ENCODE assay signal across 10 cellular contexts in the genomic region with DNA sequence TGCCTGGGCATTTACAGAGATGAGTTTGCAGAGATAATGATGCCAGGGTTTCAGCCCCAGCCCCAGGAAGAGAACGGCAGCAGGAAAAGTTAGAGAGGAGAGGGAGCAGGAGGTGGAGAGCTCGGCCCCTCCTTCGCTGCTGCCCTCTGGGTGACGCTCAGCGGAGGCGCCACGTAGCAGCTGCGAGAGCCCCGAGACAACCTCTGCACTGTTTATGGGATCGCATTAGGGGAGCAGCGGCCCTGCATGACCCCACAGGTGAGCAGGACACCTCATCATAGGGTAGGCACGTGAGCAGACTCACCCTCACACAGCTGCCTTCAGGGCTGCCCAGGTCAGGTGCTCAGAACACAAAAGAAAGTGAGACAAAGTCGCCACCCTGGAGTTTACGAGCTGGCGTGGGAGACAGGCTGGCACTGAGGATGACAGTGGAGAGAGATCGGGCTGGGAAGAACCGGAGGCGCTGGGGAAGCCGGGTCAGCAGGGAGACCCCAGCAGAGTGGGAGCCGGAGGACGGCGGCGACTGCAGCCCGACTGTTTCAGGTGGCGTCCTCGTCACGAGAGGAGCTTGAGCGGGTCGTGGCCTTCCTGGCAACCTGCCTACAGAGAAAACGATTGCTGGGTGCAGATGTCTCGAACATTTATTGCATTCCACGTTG.
DNase-seq lines count a peak whose midpoint lies in the region; ATAC-seq and TF ChIP-seq lines count a peak whose summit lies in the region.
"Had no signal": no experiment of that assay in that cellular context is flagged by ENCODE, and none has a peak within 500 bp of the region (broad histone marks: within the 10 kb centered on the region; RNA-seq: fewer than 3 reads in every experiment).

No MANE protein-coding gene starts in this region.

- no peak overlapping the region for H3K4me3 ChIP-seq in GM23338
- H3K4me3 ChIP-seq in smooth muscle cell: peak overlapping the region; percentile 21
- H3K4me3 ChIP-seq: HAP-1 had no signal

- H3K9me2 ChIP-seq in GM23338 (ENCODE audit: insufficient read depth): no peaks in the 10 kb centered on the region

- 53% methylated on average over 32 of the region's 32 CpGs for WGBS in smooth muscle cell (ENCODE audit: low lambda C conversion rate)

- H2AFZ ChIP-seq in GM23338 (peak overlapping the region; percentile 63; the same call in 1 of the 2 replicates), smooth muscle cell (ENCODE audit: low read depth) (peak overlapping the region; percentile 37)

- 0 out of 2 replicates have a peak, but pooled peaks cover 4% of the 10 kb centered on the region for H3K4me1 ChIP-seq in GM23338 (ENCODE audit: insufficient read depth)
- no peaks in the 10 kb centered on the region for H3K4me1 ChIP-seq in smooth muscle cell (ENCODE audit: low read depth)
- H3K4me1 ChIP-seq: HAP-1 had no signal

- no peaks in the 10 kb centered on the region; the same call in 1 of the 3 replicates for H3K9me3 Mint-ChIP-seq in GM23338

- no peak overlapping the region for H3K27ac ChIP-seq in GM23338 (ENCODE audit: low read depth)
- peak overlapping the region; percentile 75 for H3K27ac ChIP-seq in smooth muscle cell (ENCODE audit: low read depth)
- H3K27ac ChIP-seq: neutrophil had no signal

- peaks cover 27% of the 10 kb centered on the region for H3K4me1 Mint-ChIP-seq in GM23338

- H3K36me3 ChIP-seq in GM23338 (ENCODE audit: insufficient read depth) (no peaks in the 10 kb centered on the region), smooth muscle cell (ENCODE audit: low read depth) (no peaks in the 10 kb centered on the region)
- H3K36me3 ChIP-seq: HAP-1, neutrophil had no signal

- no peak for TF ChIP-seq CTCF in GM23338 (conservative IDR thresholded peaks at IDR 0.05; ENCODE audit: low read depth in 2 of 2)
- TF ChIP-seq CTCF in smooth muscle cell (IDR thresholded peaks at IDR 0.05; ENCODE audit: borderline replicate concordance, insufficient read depth, poor library complexity, severe bottlenecking): no peak

- H3K36me3 Mint-ChIP-seq in GM23338 (ENCODE audit: low read depth): no peaks in the 10 kb centered on the region

- H3K79me2 ChIP-seq in GM23338 (replicated peaks; ENCODE audit: insufficient read depth) (no peaks in the 10 kb centered on the region), smooth muscle cell (ENCODE audit: low read depth) (no peaks in the 10 kb centered on the region)

- H3K9me3 ChIP-seq in smooth muscle cell (replicated peaks; ENCODE audit: low read depth): no peaks in the 10 kb centered on the region
- H3K9me3 ChIP-seq: HAP-1, neutrophil had no signal

- peaks cover 14% of the 10 kb centered on the region for H3K27me3 Mint-ChIP-seq in GM23338 (ENCODE audit: insufficient read depth, low read depth, poor library complexity)

- ATAC-seq in GM23338: peak; percentile 77
- ATAC-seq: stimulated activated naive CD8-positive, alpha-beta T cell treated with anti-CD3 and anti-CD28 coated beads, Interleukin-15, Interleukin-2, amounts not matched to agents 100 U/mL and 50 U/mL, for 24 hours had no signal

- H3K4me2 ChIP-seq in GM23338 (no peak overlapping the region), smooth muscle cell (peak overlapping the region; percentile 74)

- peak overlapping the region; percentile 67 for H3K9ac ChIP-seq in smooth muscle cell (ENCODE audit: low read depth)

- H3F3A ChIP-seq in GM23338 (replicated peaks; ENCODE audit: low read depth): no peaks in the 10 kb centered on the region
- no peaks in the 10 kb centered on the region for H3F3A ChIP-seq in smooth muscle cell (ENCODE audit: low read depth)

- H4K20me1 ChIP-seq in GM23338 (replicated peaks; ENCODE audit: insufficient read depth) (no peaks in the 10 kb centered on the region), smooth muscle cell (ENCODE audit: low read depth) (no peaks in the 10 kb centered on the region)

- DNase-seq in GM23338 (ENCODE audit: low spot score) (no peak), NCI-H774 (lab: John Stamatoyannopoulos, UW) (peak; percentile 28), kidney tubule cell (ENCODE audit: low spot score) (peak; percentile 84), smooth muscle cell (lab: John Stamatoyannopoulos, UW; ENCODE audit: unreplicated experiment) (no peak), COLO829 (ENCODE audit: low spot score) (no peak), HK-2 (ENCODE audit: unreplicated experiment) (no peak)
- DNase-seq in activated naive CD4-positive, alpha-beta T cell treated with anti-CD3 and anti-CD28 coated beads, Interleukin-2, amount 50 U/mL, for 16 hours: no peak
- DNase-seq: stimulated activated naive CD8-positive, alpha-beta T cell treated with anti-CD3 and anti-CD28 coated beads, Interleukin-15, Interleukin-2, amounts not matched to agents 100 U/mL and 50 U/mL, for 24 hours had no signal

- H3K4me3 Mint-ChIP-seq in GM23338: no peak overlapping the region

- H3K27ac Mint-ChIP-seq in GM23338: no peak overlapping the region; the same call in 1 of the 2 replicates

- H3K27me3 ChIP-seq in GM23338 (ENCODE audit: insufficient read depth): no peaks in the 10 kb centered on the region
- H3K27me3 ChIP-seq in smooth muscle cell (ENCODE audit: low read depth): no peaks in the 10 kb centered on the region

TF ChIP-seq in GM23338, 12 proteins besides CTCF, POLR2A, EP300 and RAD21 (continues in another document):
- TF ChIP-seq ZNF331 (CRISPR knock-in tag; IDR thresholded peaks at IDR 0.05; ENCODE audit: low read depth): no peak
- TF ChIP-seq NANOG (IDR thresholded peaks at IDR 0.05; ENCODE audit: borderline replicate concordance): no peak
- TF ChIP-seq STAT1 (IDR thresholded peaks at IDR 0.05; ENCODE audit: unreplicated experiment): no peak
- no peak for TF ChIP-seq JUNB (IDR thresholded peaks at IDR 0.05; ENCODE audit: unreplicated experiment)
- TF ChIP-seq, protein P1, sequence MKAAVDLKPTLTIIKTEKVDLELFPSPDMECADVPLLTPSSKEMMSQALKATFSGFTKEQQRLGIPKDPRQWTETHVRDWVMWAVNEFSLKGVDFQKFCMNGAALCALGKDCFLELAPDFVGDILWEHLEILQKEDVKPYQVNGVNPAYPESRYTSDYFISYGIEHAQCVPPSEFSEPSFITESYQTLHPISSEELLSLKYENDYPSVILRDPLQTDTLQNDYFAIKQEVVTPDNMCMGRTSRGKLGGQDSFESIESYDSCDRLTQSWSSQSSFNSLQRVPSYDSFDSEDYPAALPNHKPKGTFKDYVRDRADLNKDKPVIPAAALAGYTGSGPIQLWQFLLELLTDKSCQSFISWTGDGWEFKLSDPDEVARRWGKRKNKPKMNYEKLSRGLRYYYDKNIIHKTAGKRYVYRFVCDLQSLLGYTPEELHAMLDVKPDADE (IDR thresholded peaks at IDR 0.05): no peak
- no peak for TF ChIP-seq ZNF114 (CRISPR knock-in tag; IDR thresholded peaks at IDR 0.05)
- no peak for TF ChIP-seq POLR2AphosphoS5 (IDR thresholded peaks at IDR 0.05; ENCODE audit: low read depth)
- no peak for TF ChIP-seq CREB1 (CRISPR knock-in tag; IDR thresholded peaks at IDR 0.05; ENCODE audit: low read depth)

Comparison
In these comparisons a context has a peak if more than half of its experiments do, and no peak if none do; other contexts are left out.
1. DNase-seq: peak in NCI-H774 (single experiment) and kidney tubule cell (single experiment); none in GM23338 (single experiment), smooth muscle cell (single experiment), COLO829 (single experiment), activated naive CD4-positive, alpha-beta T cell treated with anti-CD3 and anti-CD28 coated beads, Interleukin-2, amount 50 U/mL, for 16 hours (single experiment) and HK-2 (single experiment).